1 cellular context compared by ENCODE assay signal in genomic region chr1:228092342-228093049, GRCh38.
TF ChIP-seq lines count a peak whose summit lies in the region.

No MANE protein-coding gene starts in this region.

TF ChIP-seq in K562, 482 proteins besides CTCF, POLR2A, EP300 and RAD21:
- TF ChIP-seq ZSCAN29 (IDR thresholded peaks at IDR 0.05) (no peak), KHSRP (IDR thresholded peaks at IDR 0.05) (no peak), HCFC1 (IDR thresholded peaks at IDR 0.05; ENCODE audit: low read depth, low read length) (no peak), NR2C2 (CRISPR knock-in tag; IDR thresholded peaks at IDR 0.05) (no peak), NR2C2 (tag; IDR thresholded peaks at IDR 0.05) (no peak), POLR2B (IDR thresholded peaks at IDR 0.05; ENCODE audit: low read depth, partially characterized antibody) (peak; percentile 4), ATF1 (CRISPR knock-in tag; IDR thresholded peaks at IDR 0.05) (no peak), ATF1 (tag; IDR thresholded peaks at IDR 0.05) (no peak), POLR2AphosphoS2 (IDR thresholded peaks at IDR 0.05; ENCODE audit: low read length) (0 out of 2 replicates have a peak, but pooled peaks have one; percentile 33), USF1 (CRISPR knock-in tag; IDR thresholded peaks at IDR 0.05) (0 out of 2 replicates have a peak, but pooled peaks have one; percentile 10), MED1 (CRISPR knock-in tag; IDR thresholded peaks at IDR 0.05; ENCODE audit: borderline replicate concordance) (0 out of 2 replicates have a peak, but pooled peaks have one; percentile 32), RBFOX2 (IDR thresholded peaks at IDR 0.05; ENCODE audit: low read depth, low read length) (no peak), PATZ1 (CRISPR knock-in tag; IDR thresholded peaks at IDR 0.05; ENCODE audit: borderline replicate concordance) (no peak), ZBTB8A (IDR thresholded peaks at IDR 0.05; ENCODE audit: partially characterized antibody) (no peak), ZNF253 (CRISPR knock-in tag; conservative IDR thresholded peaks at IDR 0.05) (no peak), POLR2AphosphoS5 (IDR thresholded peaks at IDR 0.05; ENCODE audit: control insufficient read depth, insufficient read depth, low read depth, low read length) (peak; percentile 57), ZNF609 (CRISPR knock-in tag; IDR thresholded peaks at IDR 0.05; ENCODE audit: borderline replicate concordance) (no peak), SUPT5H (IDR thresholded peaks at IDR 0.05) (peak; percentile 22; the same call in 1 of the 2 replicates), SAFB (IDR thresholded peaks at IDR 0.05; ENCODE audit: borderline replicate concordance, low read depth, low read length) (no peak)
